8 cellular contexts compared by ENCODE assay signal in genomic region chr2:202375006-202375610, GRCh38. TPM values are rescaled to one million over a fixed set of nuclear protein-coding genes. Genes with fewer than 3 reads are reported as not detected.
DNase-seq lines count a peak whose midpoint lies in the region; ATAC-seq and TF ChIP-seq lines count a peak whose summit lies in the region.

No MANE protein-coding gene starts in this region.

- intact Hi-C loops in adrenal gland (cut with DNase I) (loop anchor here in 1 of 2 donors (5.0 kb wide), 1 partner anchor 98 kb away; no protein-coding TSS in a partner anchor), heart right ventricle (cut with DNase I) (loop anchor here in 8 of 10 donors (2.0 to 10.0 kb wide), 12 partner anchors 50 to 260 kb away; partner anchors contain the start of gene FAM117B (in 1 of the 8)), upper lobe of right lung (cut with DNase I) (no loop called here)

- H2BK120ac ChIP-seq in trophoblast cell (ENCODE audit: insufficient read depth, low read length, poor library complexity), result peak overlapping the region; percentile 98

- WGBS in adrenal gland, 4 donors, result 0 to 1% (median 1%) methylated on average over 27 to 33 of the region's 33 CpGs
- 0 to 1% methylated on average over 33 of the region's 33 CpGs for WGBS in heart right ventricle, 2 donors
- no CpG with 5 or more reads among the region's 33 CpGs for WGBS in trophoblast cell (ENCODE audit: extremely low coverage, insufficient coverage, insufficient read length)

- H2BK5ac ChIP-seq in trophoblast cell (ENCODE audit: low read depth, low read length, poor library complexity), result peak overlapping the region; percentile 95

- DNase-seq in AG08396 (ENCODE audit: low spot score), result peak; percentile 44
- peak; percentile 58 for DNase-seq in HCEC 1CT
- DNase-seq in SK-MEL-5 (ENCODE audit: low read depth, low spot score), result peak; percentile 56
- peak; percentile 59 to 85 (median 73) for DNase-seq in adrenal gland
- peak; percentile 66 to 87 for DNase-seq in heart right ventricle
- DNase-seq in trophoblast cell, result peak; percentile 64 to 67
- peak; percentile 82 for DNase-seq in upper lobe of right lung
- DNase-seq in DMS153 treated with DMSO at 0.1 percent for 48 hours (lab: John Stamatoyannopoulos, UW; ENCODE audit: unreplicated experiment), result no peak

- ATAC-seq in heart right ventricle (peak; percentile 24 to 69 (median 36)), upper lobe of right lung (peak; percentile 7)

- peaks cover 25% of the 10 kb centered on the region for H3K79me2 ChIP-seq in trophoblast cell (ENCODE audit: control insufficient read depth, insufficient read depth, low read length, poor library complexity)

- H3K4me1 ChIP-seq in adrenal gland (replicated peaks in 1 of 2) (peaks cover 8 to 36% of the 10 kb centered on the region in 2 donors), heart right ventricle (peaks cover 0 to 32% (median 16%) of the 10 kb centered on the region in 9 donors), trophoblast cell (ENCODE audit: control insufficient read depth in 1 of 2, insufficient read depth in 2 of 2, low read length in 2 of 2) (peaks cover 0 to 5% of the 10 kb centered on the region in 2 experiments), upper lobe of right lung (peaks cover 7% of the 10 kb centered on the region)

- H2BK12ac ChIP-seq in trophoblast cell (ENCODE audit: low read length), result peak overlapping the region; percentile 86

- peak overlapping the region; percentile 81 for H3K4ac ChIP-seq in trophoblast cell (ENCODE audit: low read depth, low read length)

- H2AFZ ChIP-seq in trophoblast cell (ENCODE audit: insufficient read depth, low read length, poor library complexity), result peak overlapping the region; percentile 37

- peak overlapping the region; percentile 86 to 99 (median 96) for H3K27ac ChIP-seq in adrenal gland
- H3K27ac ChIP-seq in heart right ventricle, result peak overlapping the region; percentile 92 to 100 (median 98)
- peak overlapping the region; percentile 99 for H3K27ac ChIP-seq in trophoblast cell (ENCODE audit: low read depth, low read length)
- H3K27ac ChIP-seq in upper lobe of right lung, result peak overlapping the region; percentile 95

- peak overlapping the region; percentile 92 for H3K18ac ChIP-seq in trophoblast cell (ENCODE audit: low read length)

- peak overlapping the region; percentile 98 for H4K91ac ChIP-seq in trophoblast cell (ENCODE audit: low read depth, low read length)

- H3K9me3 ChIP-seq in adrenal gland (replicated peaks in 1 of 3) (no peaks in the 10 kb centered on the region), heart right ventricle (no peaks in the 10 kb centered on the region), trophoblast cell (ENCODE audit: insufficient read depth, low read depth, low read length) (no peaks in the 10 kb centered on the region), upper lobe of right lung (no peaks in the 10 kb centered on the region)

- no peak for TF ChIP-seq POLR2A in adrenal gland (IDR thresholded peaks at IDR 0.05)

- H3K4me3 ChIP-seq in adrenal gland, result peak overlapping the region; percentile 3 to 94 (median 85)
- peak overlapping the region; percentile 74 to 98 (median 93) for H3K4me3 ChIP-seq in heart right ventricle
- peak overlapping the region; percentile 57 for H3K4me3 ChIP-seq in trophoblast cell (ENCODE audit: low read depth, low read length)
- peak overlapping the region; percentile 86 for H3K4me3 ChIP-seq in upper lobe of right lung

- no peaks in the 10 kb centered on the region for H3K36me3 ChIP-seq in adrenal gland (replicated peaks in 1 of 2)
- no peaks in the 10 kb centered on the region for H3K36me3 ChIP-seq in heart right ventricle
- H3K36me3 ChIP-seq in trophoblast cell (ENCODE audit: control insufficient read depth in 1 of 2, insufficient read depth in 2 of 2, low read length in 2 of 2), result no peaks in the 10 kb centered on the region
- H3K36me3 ChIP-seq in upper lobe of right lung, result no peaks in the 10 kb centered on the region

- H2AK5ac ChIP-seq in trophoblast cell (ENCODE audit: low read length), result peak overlapping the region; percentile 90

- peak overlapping the region; percentile 95 for H3K14ac ChIP-seq in trophoblast cell (ENCODE audit: low read length)

- H3K23ac ChIP-seq in trophoblast cell (ENCODE audit: low read length), result no peak overlapping the region

- peak overlapping the region; percentile 85 for H3K4me2 ChIP-seq in trophoblast cell (ENCODE audit: low read length)

- H3K27me3 ChIP-seq in adrenal gland (no peaks in the 10 kb centered on the region), heart right ventricle (peaks cover 0 to 5% (median 0%) of the 10 kb centered on the region in 7 donors), trophoblast cell (ENCODE audit: insufficient read depth, low read length) (no peaks in the 10 kb centered on the region), upper lobe of right lung (no peaks in the 10 kb centered on the region)

- H3K79me1 ChIP-seq in trophoblast cell (ENCODE audit: low read length), result peaks cover 28% of the 10 kb centered on the region

- in situ Hi-C loops in SK-MEL-5 (cut with HindIII; ENCODE audit: low pct_unique_long_range_greater_than_20kb, low sequenced_read_pairs), result no loop called here

- no peak for TF ChIP-seq CTCF in adrenal gland (IDR thresholded peaks at IDR 0.05)
- peak in 2 of 9 donors; percentile 7 to 14 for TF ChIP-seq CTCF in heart right ventricle (IDR thresholded peaks at IDR 0.05)
- no peak for TF ChIP-seq CTCF in upper lobe of right lung (IDR thresholded peaks at IDR 0.05)

- peak overlapping the region; percentile 92 for H4K8ac ChIP-seq in trophoblast cell (ENCODE audit: low read depth, low read length)

- H4K12ac ChIP-seq in trophoblast cell (ENCODE audit: low read depth, low read length), result peak overlapping the region; percentile 90

- peak overlapping the region; percentile 76 for H3K9ac ChIP-seq in trophoblast cell (ENCODE audit: low read length)

RNA-seq across cellular contexts. Expression of gene BMPR2, which starts 1.0 kb away (rescaled TPM):
- total RNA-seq in SK-MEL-5 (2014; rRNA removed; shearing (Covaris generic)), result 11.4 and 13.0 TPM in 2 replicates
- polyA plus RNA-seq in SK-MEL-5 (2015; cell fraction: cytosol; rRNA removed), result 14.0 and 23.5 TPM in 2 replicates
- 3.5 and 3.7 TPM in 2 replicates for polyA plus RNA-seq in SK-MEL-5 (2015; cell fraction: nucleus; rRNA removed)
- 100 to 1,000 TPM in 3 of 8 donors, 10 to 100 TPM in 5; 75.3 to 123 (median 96.6) TPM for total RNA-seq in adrenal gland
- 10 to 100 TPM in 2 of 3 donors, 1 to 10 TPM in 1; 7.7 to 50.6 (median 10.1) TPM for polyA plus RNA-seq in adrenal gland
- 10 to 100 TPM; 48.5 to 89.4 (median 75.3) TPM for total RNA-seq in heart right ventricle
- 10 to 100 TPM; 10.2 to 11.4 TPM for polyA plus RNA-seq in heart right ventricle
- polyA plus RNA-seq in trophoblast cell (2013), result 49.8 and 50.0 TPM in 2 replicates
- total RNA-seq in upper lobe of right lung, result 139 TPM
